Comparison of ENCODE assay signal across 1 cellular context in genomic region chr11:124075841-124076571, GRCh38.
TF ChIP-seq lines count a peak whose summit lies in the region.

No MANE protein-coding gene starts in this region.

TF ChIP-seq in HepG2, 621 proteins besides CTCF, POLR2A, EP300 and RAD21:
- TF ChIP-seq ZNF382 (CRISPR knock-in tag; IDR thresholded peaks at IDR 0.05; ENCODE audit: borderline replicate concordance): no peak
- TF ChIP-seq KLF15 (CRISPR knock-in tag; IDR thresholded peaks at IDR 0.05; ENCODE audit: borderline replicate concordance): no peak
- TF ChIP-seq MTF2 (CRISPR knock-in tag; IDR thresholded peaks at IDR 0.05; ENCODE audit: borderline replicate concordance): 0 out of 2 replicates have a peak, but pooled peaks have one; percentile 41
- no peak for TF ChIP-seq MAF1 (CRISPR knock-in tag; IDR thresholded peaks at IDR 0.05; ENCODE audit: borderline replicate concordance)
- TF ChIP-seq ZNF558 (CRISPR knock-in tag; IDR thresholded peaks at IDR 0.05; ENCODE audit: borderline replicate concordance): no peak
- no peak for TF ChIP-seq SUZ12 (IDR thresholded peaks at IDR 0.05; ENCODE audit: low read depth, low read length)
- TF ChIP-seq ZNF766 (CRISPR knock-in tag; IDR thresholded peaks at IDR 0.05; ENCODE audit: borderline replicate concordance): no peak
- 0 out of 2 replicates have a peak, but pooled peaks have one; percentile 10 for TF ChIP-seq ZNF687 (CRISPR knock-in tag; IDR thresholded peaks at IDR 0.05)
